Comparison of ENCODE assay signal across 21 cellular contexts in genomic region chr20:8867346-8867745, GRCh38.
"Had no signal": no experiment of that assay in that cellular context is flagged by ENCODE, and none has a peak within 500 bp of the region (broad histone marks: within the 10 kb centered on the region; RNA-seq: fewer than 3 reads in every experiment).

No MANE protein-coding gene starts in this region.

- H3K36me3 ChIP-seq: esophagus muscularis mucosa, gastroesophageal sphincter, suprapubic skin, thyroid gland had no signal

- H3K4me3 Mint-ChIP-seq: naive B cell, nephron, type B pancreatic cell had no signal

- ATAC-seq: gastroesophageal sphincter, left cardiac atrium, left ventricle myocardium superior, psoas muscle, sciatic nerve had no signal

- H3K36me3 Mint-ChIP-seq: naive B cell, type B pancreatic cell had no signal

- H3K27me3 ChIP-seq: esophagus muscularis mucosa, gastroesophageal sphincter, suprapubic skin, thyroid gland had no signal

- H3K4me1 Mint-ChIP-seq: naive B cell, nephron had no signal

- FAIRE-seq: kidney, urothelium cell line had no signal

- H3K4me3 ChIP-seq: esophagus muscularis mucosa, gastroesophageal sphincter, lung, psoas muscle, skin epidermis, suprapubic skin, thyroid gland had no signal

- H3K4me1 ChIP-seq: psoas muscle, suprapubic skin, thyroid gland had no signal

- H3K27me3 Mint-ChIP-seq: naive B cell, type B pancreatic cell had no signal

- DNase-seq: effector memory CD4-positive, alpha-beta T cell; glutamatergic neuron; kidney; left cardiac atrium; left ventricle myocardium superior; mesendoderm; naive B cell; psoas muscle; retina; stimulated activated CD4-positive, alpha-beta T cell treated with anti-CD3 and anti-CD28 coated beads, Interleukin-2, amount 100 ng/mL, for 24 hours; stimulated activated naive CD4-positive, alpha-beta T cell treated with Interleukin-2 at 50 U/mL for 16 hours; thyroid gland had no signal

- H3K27ac Mint-ChIP-seq: naive B cell, nephron, type B pancreatic cell had no signal

- H3K9me3 ChIP-seq: esophagus muscularis mucosa, gastroesophageal sphincter, psoas muscle, suprapubic skin, thyroid gland had no signal

- H3K9me3 Mint-ChIP-seq: naive B cell had no signal
